1 cellular context compared by ENCODE assay signal in genomic region chr1:212791676-212792395, GRCh38.
TF ChIP-seq lines count a peak whose summit lies in the region.

TSS of gene NSL1 (minus strand) at chr1:212791777. CDS start at chr1:212791763, 14 bp downstream.
TSS of gene TATDN3 (plus strand) at chr1:212791894. CDS start at chr1:212791922, 28 bp downstream.

TF ChIP-seq in HepG2, 621 proteins besides CTCF, POLR2A, EP300 and RAD21 (continued from another document and continues in another):
- peak; percentile 96 for TF ChIP-seq IKZF5 (CRISPR knock-in tag; IDR thresholded peaks at IDR 0.05)
- TF ChIP-seq SMAD3 (CRISPR knock-in tag; IDR thresholded peaks at IDR 0.05) = peak; percentile 97
- no peak for TF ChIP-seq ATM (IDR thresholded peaks at IDR 0.05; ENCODE audit: borderline replicate concordance)
- TF ChIP-seq ZNF562 (CRISPR knock-in tag; IDR thresholded peaks at IDR 0.05; ENCODE audit: borderline replicate concordance) = no peak; the same call in 1 of the 2 replicates
- TF ChIP-seq TBX2 (CRISPR knock-in tag; IDR thresholded peaks at IDR 0.05; ENCODE audit: borderline replicate concordance) = peak; percentile 95
- peak; percentile 91 for TF ChIP-seq ESRRA (CRISPR knock-in tag; IDR thresholded peaks at IDR 0.05; ENCODE audit: low read depth)
- TF ChIP-seq ZBTB34 (CRISPR knock-in tag; IDR thresholded peaks at IDR 0.05) = peak; percentile 86; the same call in 1 of the 2 replicates
- peak; percentile 84 for TF ChIP-seq ZNF414 (CRISPR knock-in tag; IDR thresholded peaks at IDR 0.05)
- peak; percentile 91 for TF ChIP-seq ZBTB7A (CRISPR knock-in tag; IDR thresholded peaks at IDR 0.05)
- TF ChIP-seq THAP7 (CRISPR knock-in tag; IDR thresholded peaks at IDR 0.05) = peak; percentile 97
- TF ChIP-seq MTF1 (CRISPR knock-in tag; IDR thresholded peaks at IDR 0.05) = no peak; the same call in 1 of the 2 replicates
- TF ChIP-seq ASH2L (IDR thresholded peaks at IDR 0.05; ENCODE audit: insufficient read length, low read depth, low read length) = peak; percentile 98
- TF ChIP-seq ERF (CRISPR knock-in tag; IDR thresholded peaks at IDR 0.05) = peak; percentile 97
- TF ChIP-seq SP2 (CRISPR knock-in tag; IDR thresholded peaks at IDR 0.05) = 0 out of 2 replicates have a peak, but pooled peaks have one; percentile 16
- TF ChIP-seq MXD4 (CRISPR knock-in tag; IDR thresholded peaks at IDR 0.05) = peak; percentile 87; the same call in 1 of the 2 replicates
- TF ChIP-seq ZNF674 (CRISPR knock-in tag; IDR thresholded peaks at IDR 0.05; ENCODE audit: low read depth) = peak; percentile 35; the same call in 1 of the 2 replicates
- TF ChIP-seq RFXANK (CRISPR knock-in tag; IDR thresholded peaks at IDR 0.05) = peak; percentile 91; the same call in 1 of the 2 replicates
- 0 out of 2 replicates have a peak, but pooled peaks have one; percentile 49 for TF ChIP-seq GMEB2 (CRISPR knock-in tag; IDR thresholded peaks at IDR 0.05; ENCODE audit: low read depth)
- peak; percentile 97 for TF ChIP-seq POGZ (CRISPR knock-in tag; IDR thresholded peaks at IDR 0.05)
- peak; percentile 80; the same call in 1 of the 2 replicates for TF ChIP-seq HOXA9 (CRISPR knock-in tag; IDR thresholded peaks at IDR 0.05; ENCODE audit: borderline replicate concordance)
- no peak for TF ChIP-seq IKZF1 (IDR thresholded peaks at IDR 0.05)
- TF ChIP-seq ZNF451 (CRISPR knock-in tag; IDR thresholded peaks at IDR 0.05) = peak; percentile 64; the same call in 1 of the 2 replicates
- TF ChIP-seq ZSCAN9 (CRISPR knock-in tag; IDR thresholded peaks at IDR 0.05; ENCODE audit: borderline replicate concordance) = peak; percentile 97
- TF ChIP-seq MED13 (CRISPR knock-in tag; IDR thresholded peaks at IDR 0.05) = peak; percentile 94
- peak; percentile 78 for TF ChIP-seq ZBTB26 (CRISPR knock-in tag; IDR thresholded peaks at IDR 0.05; ENCODE audit: borderline replicate concordance)
- no peak for TF ChIP-seq ZFP36L2 (CRISPR knock-in tag; IDR thresholded peaks at IDR 0.05)
- peak; percentile 94 for TF ChIP-seq FOXC1 (CRISPR knock-in tag; IDR thresholded peaks at IDR 0.05; ENCODE audit: borderline replicate concordance)
- TF ChIP-seq ZNF614 (CRISPR knock-in tag; IDR thresholded peaks at IDR 0.05; ENCODE audit: borderline replicate concordance) = peak; percentile 99
- no peak for TF ChIP-seq MYNN (CRISPR knock-in tag; IDR thresholded peaks at IDR 0.05; ENCODE audit: low read depth)
- peak; percentile 95; the same call in 1 of the 2 replicates for TF ChIP-seq SIN3A (IDR thresholded peaks at IDR 0.05; ENCODE audit: borderline replicate concordance, low read depth, low read length)
- no peak for TF ChIP-seq ZNF282 (IDR thresholded peaks at IDR 0.05; ENCODE audit: partially characterized antibody)
- peak; percentile 98 for TF ChIP-seq SALL1 (CRISPR knock-in tag; IDR thresholded peaks at IDR 0.05)
- TF ChIP-seq DNMT1 (CRISPR knock-in tag; IDR thresholded peaks at IDR 0.05) = 0 out of 2 replicates have a peak, but pooled peaks have one; percentile 46
- peak; percentile 99 for TF ChIP-seq ZNF670 (CRISPR knock-in tag; IDR thresholded peaks at IDR 0.05; ENCODE audit: borderline replicate concordance)
- 0 out of 2 replicates have a peak, but pooled peaks have one; percentile 30 for TF ChIP-seq ETS1 (CRISPR knock-in tag; IDR thresholded peaks at IDR 0.05)
- no peak; the same call in 1 of the 2 replicates for TF ChIP-seq SP140L (CRISPR knock-in tag; IDR thresholded peaks at IDR 0.05; ENCODE audit: borderline replicate concordance)
- peak; percentile 66; the same call in 1 of the 2 replicates for TF ChIP-seq ATF3 (CRISPR knock-in tag; IDR thresholded peaks at IDR 0.05)
- TF ChIP-seq MAFG (CRISPR knock-in tag; IDR thresholded peaks at IDR 0.05) = no peak
- TF ChIP-seq MEIS1 (CRISPR knock-in tag; IDR thresholded peaks at IDR 0.05; ENCODE audit: borderline replicate concordance) = peak; percentile 96; the same call in 1 of the 2 replicates
- peak; percentile 99; the same call in 1 of the 2 replicates for TF ChIP-seq ZBTB46 (CRISPR knock-in tag; IDR thresholded peaks at IDR 0.05; ENCODE audit: borderline replicate concordance)
- no peak for TF ChIP-seq TERF1 (CRISPR knock-in tag; IDR thresholded peaks at IDR 0.05)
- peak; percentile 96 for TF ChIP-seq ZNF343 (CRISPR knock-in tag; IDR thresholded peaks at IDR 0.05)
- TF ChIP-seq ZNF577 (CRISPR knock-in tag; IDR thresholded peaks at IDR 0.05; ENCODE audit: borderline replicate concordance, low read depth) = no peak
- no peak; the same call in none of the 2 replicates for TF ChIP-seq ZSCAN30 (CRISPR knock-in tag; IDR thresholded peaks at IDR 0.05)
- TF ChIP-seq ZKSCAN5 (CRISPR knock-in tag; IDR thresholded peaks at IDR 0.05) = peak; percentile 83
- TF ChIP-seq MEF2D (CRISPR knock-in tag; IDR thresholded peaks at IDR 0.05) = peak; percentile 92
- no peak for TF ChIP-seq CHD2 (IDR thresholded peaks at IDR 0.05; ENCODE audit: low read depth, low read length)
- TF ChIP-seq MYC (CRISPR knock-in tag; IDR thresholded peaks at IDR 0.05; ENCODE audit: borderline replicate concordance) = peak; percentile 92; the same call in 1 of the 2 replicates
- TF ChIP-seq RFX5 (IDR thresholded peaks at IDR 0.05; ENCODE audit: low read depth, low read length) = no peak
- TF ChIP-seq ATF6 (CRISPR knock-in tag; conservative IDR thresholded peaks at IDR 0.05) = peak; percentile 97
- TF ChIP-seq UBTF (CRISPR knock-in tag; IDR thresholded peaks at IDR 0.05) = peak; percentile 98
- TF ChIP-seq SRF (IDR thresholded peaks at IDR 0.05; ENCODE audit: low read depth, low read length) = peak; percentile 49; the same call in 1 of the 2 replicates
